ENCODE assay signal across 13 cellular contexts in the genomic region with DNA sequence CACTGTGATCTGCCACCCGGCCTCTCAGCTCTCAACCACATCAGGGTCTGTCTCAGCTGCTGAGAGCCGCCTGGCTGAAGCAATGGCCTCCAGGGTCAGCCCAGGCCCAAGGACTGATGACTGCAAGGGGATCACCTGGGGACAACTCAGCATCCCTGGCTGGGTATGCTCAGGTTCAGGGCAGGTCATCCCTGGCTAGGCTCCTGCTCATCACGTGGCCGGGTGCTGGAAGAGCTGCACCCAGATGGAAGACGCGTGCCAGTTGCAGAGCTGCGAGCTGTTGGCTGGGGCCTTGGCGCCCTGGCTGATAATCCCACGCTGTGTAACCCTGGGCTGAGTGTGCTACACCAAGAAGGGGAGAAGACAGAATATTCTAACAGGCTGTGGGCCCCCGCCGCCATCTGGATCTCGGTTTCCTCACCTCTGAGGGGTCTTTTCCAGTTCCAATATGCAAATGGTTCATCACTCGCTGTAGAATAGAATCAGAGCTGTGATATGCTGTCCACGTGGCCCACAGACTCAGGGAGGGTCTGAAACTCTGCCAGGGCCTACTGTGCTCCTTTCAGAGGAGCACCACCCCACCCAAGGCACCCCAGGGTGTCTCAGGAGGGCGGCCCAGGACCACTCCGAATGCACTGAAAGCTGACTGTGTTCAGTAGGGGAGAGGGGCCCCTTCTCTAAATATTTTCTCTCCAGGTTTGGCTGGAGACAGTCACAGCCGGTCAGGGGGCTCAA.
DNase-seq lines count a peak whose midpoint lies in the region; ATAC-seq and TF ChIP-seq lines count a peak whose summit lies in the region.
"Had no signal": no experiment of that assay in that cellular context is flagged by ENCODE, and none has a peak within 500 bp of the region (broad histone marks: within the 10 kb centered on the region; RNA-seq: fewer than 3 reads in every experiment).

No MANE protein-coding gene starts in this region.

- TF ChIP-seq CTCF in AG04450 (IDR thresholded peaks at IDR 0.05; ENCODE audit: low read depth, low read length) (no peak), left ventricle myocardium inferior (IDR thresholded peaks at IDR 0.05; ENCODE audit: borderline replicate concordance) (no peak), left lung (IDR thresholded peaks at IDR 0.05) (no peak)

- DNase-seq in AG04450 (ENCODE audit: low read depth, low spot score) (no peak), SJCRH30 (no peak), left ventricle myocardium inferior (peak; percentile 30), left lung (no peak)
- DNase-seq in effector CD8-positive, alpha-beta T cell (lab: John Stamatoyannopoulos, UW): no peak
- DNase-seq in activated CD8-positive, alpha-beta memory T cell treated with anti-CD3 and anti-CD28 coated beads, Interleukin-2, amount 50 U/mL, for 4 hours: no peak
- DNase-seq: activated CD4-positive, alpha-beta T cell treated with anti-CD3 and anti-CD28 coated beads for 1 hour; stimulated activated CD4-positive, alpha-beta T cell treated with anti-CD3 and anti-CD28 coated beads, Interleukin-4, amount 100 ng/mL, for 24 hours; T-cell had no signal

- intact Hi-C loops in left ventricle myocardium inferior (cut with micrococcal nuclease) (no loop called here), left lung (cut with DNase I) (no loop called here)

- H3K9me3 ChIP-seq in AG04450 (ENCODE audit: control insufficient read depth, insufficient read depth, low read length): no peaks in the 10 kb centered on the region
- H3K9me3 ChIP-seq in SJCRH30 (replicated peaks): no peaks in the 10 kb centered on the region
- no peaks in the 10 kb centered on the region for H3K9me3 ChIP-seq in left ventricle myocardium inferior (replicated peaks)
- no peaks in the 10 kb centered on the region for H3K9me3 ChIP-seq in left lung

- H3K27ac ChIP-seq in AG04450 (ENCODE audit: low read depth, low read length): peak overlapping the region; percentile 89
- H3K27ac ChIP-seq in SJCRH30: peak overlapping the region; percentile 94
- H3K27ac ChIP-seq in left ventricle myocardium inferior (replicated peaks): peak overlapping the region; percentile 58
- H3K27ac ChIP-seq in rectal smooth muscle tissue (ENCODE audit: low read depth, low read length): peak overlapping the region; percentile 59
- H3K27ac ChIP-seq in left lung: peak overlapping the region in 1 of 2 donors; percentile 13
- H3K27ac ChIP-seq: epithelial cell of prostate had no signal

- H3K4me3 ChIP-seq in AG04450 (ENCODE audit: low read depth, low read length): no peak overlapping the region
- H3K4me3 ChIP-seq in SJCRH30: no peak overlapping the region
- no peak overlapping the region for H3K4me3 ChIP-seq in left ventricle myocardium inferior
- no peak overlapping the region for H3K4me3 ChIP-seq in rectal smooth muscle tissue (ENCODE audit: low read length)
- H3K4me3 ChIP-seq in left lung: no peak overlapping the region

- POLR2A ChIA-PET in AG04450 (lab: Yijun Ruan, JAX): interaction anchor here (0.6 to 1.0 kb wide), 3 partner anchors 10 to 251 kb away, joined by 3 to 5 read pairs (median 5); no protein-coding TSS in a partner anchor

- H3K9ac ChIP-seq in rectal smooth muscle tissue (ENCODE audit: low read length): no peak overlapping the region

- H3K36me3 ChIP-seq in SJCRH30 (no peaks in the 10 kb centered on the region), left ventricle myocardium inferior (no peaks in the 10 kb centered on the region), rectal smooth muscle tissue (ENCODE audit: control insufficient read depth, insufficient read depth, low read length) (no peaks in the 10 kb centered on the region), left lung (no peaks in the 10 kb centered on the region)

- H3K27me3 ChIP-seq in AG04450 (ENCODE audit: control insufficient read depth, insufficient read depth, low read length) (no peaks in the 10 kb centered on the region), SJCRH30 (no peaks in the 10 kb centered on the region), left ventricle myocardium inferior (ENCODE audit: low read depth) (no peaks in the 10 kb centered on the region), rectal smooth muscle tissue (ENCODE audit: control insufficient read depth, insufficient read depth, low read length) (peaks cover 2% of the 10 kb centered on the region), left lung (no peaks in the 10 kb centered on the region)

- H3K4me1 ChIP-seq in SJCRH30 (peaks cover 40% of the 10 kb centered on the region), left ventricle myocardium inferior (peaks cover 27% of the 10 kb centered on the region), rectal smooth muscle tissue (ENCODE audit: control insufficient read depth, insufficient read depth, low read length) (peaks cover 5% of the 10 kb centered on the region), left lung (no peaks in the 10 kb centered on the region)

- ATAC-seq in left lung: no peak
- ATAC-seq in HG02884 (IDR thresholded peaks at IDR 0.05; ENCODE audit: unreplicated experiment): no peak
- ATAC-seq: activated naive CD4-positive, alpha-beta T cell treated with anti-CD3 and anti-CD28 coated beads, Interleukin-2, amount 50 U/mL, for 72 hours; T-cell had no signal

- CTCF ChIA-PET in AG04450 (lab: Charles Lee): interaction anchor here (0.9 kb wide), 1 partner anchor 28 kb away, joined by 3 read pairs; no protein-coding TSS in a partner anchor
